Comparison of ENCODE assay signal across 24 cellular contexts in the genomic region with DNA sequence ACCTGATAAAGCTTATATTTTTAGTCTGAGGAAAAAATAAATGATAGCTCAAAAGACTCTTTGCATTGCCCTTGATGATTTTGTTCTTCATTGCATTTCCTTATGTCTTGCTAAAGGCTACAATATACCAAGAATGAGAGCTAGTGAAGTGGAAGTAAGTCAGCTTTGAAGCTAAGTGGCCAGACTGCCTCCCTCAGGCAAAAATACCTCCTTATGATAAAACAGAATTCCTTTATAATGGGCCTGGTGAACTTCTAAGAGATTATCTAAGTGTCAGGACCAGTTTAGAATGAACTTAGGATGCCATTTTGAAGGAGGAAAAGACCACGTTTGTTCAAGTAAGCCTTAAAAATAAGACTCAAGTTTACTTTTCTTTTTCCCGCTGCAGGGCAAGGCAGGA.
"Had no signal": no experiment of that assay in that cellular context is flagged by ENCODE, and none has a peak within 500 bp of the region (broad histone marks: within the 10 kb centered on the region; RNA-seq: fewer than 3 reads in every experiment).

No MANE protein-coding gene starts in this region.

- H3K4me3 ChIP-seq: lung, prostate gland, right lobe of liver, suprapubic skin, transverse colon, upper lobe of right lung, uterus had no signal

- DNase-seq: cortex of kidney; effector memory CD8-positive, alpha-beta T cell; erythroblast; head of caudate nucleus; kidney; naive thymus-derived CD8-positive, alpha-beta T cell; nephron progenitor cell; nucleus accumbens; right lobe of liver; small intestine; stimulated activated CD4-positive, alpha-beta T cell treated with anti-CD3 and anti-CD28 coated beads, Interleukin-12 subunit alpha, Interleukin-12 subunit beta, amount 100 ng/mL, for 4 hours; stimulated activated CD4-positive, alpha-beta T cell treated with anti-CD3 and anti-CD28 coated beads, Interleukin-1b, Interleukin-23, amount 100 ng/mL, for 48 hours; stimulated activated CD4-positive, alpha-beta T cell treated with anti-CD3 and anti-CD28 coated beads, Interleukin-4, amount 100 ng/mL, for 1 hour; stimulated activated CD8-positive, alpha-beta memory T cell treated with anti-CD3 and anti-CD28 coated beads, Interleukin-4, amount 100 ng/mL, for 48 hours; stimulated activated naive CD4-positive, alpha-beta T cell; stimulated activated naive CD8-positive, alpha-beta T cell treated with anti-CD3 and anti-CD28 coated beads, Interleukin-15, amount 100 ng/mL, for 72 hours; transverse colon; upper lobe of right lung; uterus had no signal

- H3K4me1 ChIP-seq: prostate gland, right lobe of liver, suprapubic skin, transverse colon, upper lobe of right lung, uterus had no signal

- H3K27ac ChIP-seq: prostate gland, right lobe of liver, suprapubic skin, transverse colon, upper lobe of right lung, uterus had no signal

- H3K36me3 ChIP-seq: prostate gland, right lobe of liver, suprapubic skin, transverse colon, upper lobe of right lung, uterus had no signal

- H3K36me3 Mint-ChIP-seq: memory B cell; naive thymus-derived CD8-positive, alpha-beta T cell had no signal

- ATAC-seq: effector memory CD8-positive, alpha-beta T cell; left lobe of liver; naive thymus-derived CD8-positive, alpha-beta T cell; right lobe of liver; stimulated activated naive CD8-positive, alpha-beta T cell treated with anti-CD3 and anti-CD28 coated beads, Interleukin-15, amount 100 ng/mL, for 72 hours; upper lobe of right lung had no signal

- H3K27ac Mint-ChIP-seq: effector memory CD8-positive, alpha-beta T cell; memory B cell; naive thymus-derived CD8-positive, alpha-beta T cell; nephron progenitor cell; stimulated activated naive CD8-positive, alpha-beta T cell treated with anti-CD3 and anti-CD28 coated beads, Interleukin-15, amount 100 ng/mL, for 72 hours had no signal

- H3K9me3 Mint-ChIP-seq: nephron progenitor cell had no signal

- H3K27me3 Mint-ChIP-seq: effector memory CD8-positive, alpha-beta T cell; memory B cell; naive thymus-derived CD8-positive, alpha-beta T cell; stimulated activated naive CD8-positive, alpha-beta T cell treated with anti-CD3 and anti-CD28 coated beads, Interleukin-15, amount 100 ng/mL, for 72 hours had no signal

- H3K4me3 Mint-ChIP-seq: effector memory CD8-positive, alpha-beta T cell; memory B cell; naive thymus-derived CD8-positive, alpha-beta T cell; nephron progenitor cell; stimulated activated naive CD8-positive, alpha-beta T cell treated with anti-CD3 and anti-CD28 coated beads, Interleukin-15, amount 100 ng/mL, for 72 hours had no signal

- H3K4me1 Mint-ChIP-seq: memory B cell; naive thymus-derived CD8-positive, alpha-beta T cell; nephron progenitor cell; stimulated activated naive CD8-positive, alpha-beta T cell treated with anti-CD3 and anti-CD28 coated beads, Interleukin-15, amount 100 ng/mL, for 72 hours had no signal

- H3K27me3 ChIP-seq: right lobe of liver, suprapubic skin, transverse colon, upper lobe of right lung, uterus had no signal

- H3K9me3 ChIP-seq: prostate gland, right lobe of liver, suprapubic skin, transverse colon, upper lobe of right lung, uterus had no signal
